1 cellular context compared by ENCODE assay signal in the genomic region with DNA sequence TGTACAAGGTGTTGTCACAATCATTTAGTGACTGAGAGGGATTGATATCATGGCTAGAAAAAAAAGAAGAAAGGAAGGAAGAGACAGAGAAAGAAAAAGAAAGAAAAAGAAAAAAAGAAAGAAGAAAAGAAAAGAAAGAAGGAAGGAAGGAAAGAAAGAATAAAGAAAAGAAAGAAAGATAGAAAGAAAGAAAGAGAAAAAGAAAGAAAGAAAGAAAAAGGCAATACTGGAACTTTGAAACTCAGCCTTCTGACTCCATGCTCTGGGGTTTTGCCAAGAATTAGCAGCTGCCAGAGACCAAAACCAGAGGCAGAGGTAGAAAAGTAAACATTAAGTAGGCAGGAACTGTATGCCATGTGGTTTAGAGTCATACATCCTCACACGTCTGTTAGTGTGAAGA.
TF ChIP-seq lines count a peak whose summit lies in the region.

No MANE protein-coding gene starts in this region.

TF ChIP-seq in K562, 482 proteins besides CTCF, POLR2A, EP300 and RAD21:
- TF ChIP-seq, protein P1, sequence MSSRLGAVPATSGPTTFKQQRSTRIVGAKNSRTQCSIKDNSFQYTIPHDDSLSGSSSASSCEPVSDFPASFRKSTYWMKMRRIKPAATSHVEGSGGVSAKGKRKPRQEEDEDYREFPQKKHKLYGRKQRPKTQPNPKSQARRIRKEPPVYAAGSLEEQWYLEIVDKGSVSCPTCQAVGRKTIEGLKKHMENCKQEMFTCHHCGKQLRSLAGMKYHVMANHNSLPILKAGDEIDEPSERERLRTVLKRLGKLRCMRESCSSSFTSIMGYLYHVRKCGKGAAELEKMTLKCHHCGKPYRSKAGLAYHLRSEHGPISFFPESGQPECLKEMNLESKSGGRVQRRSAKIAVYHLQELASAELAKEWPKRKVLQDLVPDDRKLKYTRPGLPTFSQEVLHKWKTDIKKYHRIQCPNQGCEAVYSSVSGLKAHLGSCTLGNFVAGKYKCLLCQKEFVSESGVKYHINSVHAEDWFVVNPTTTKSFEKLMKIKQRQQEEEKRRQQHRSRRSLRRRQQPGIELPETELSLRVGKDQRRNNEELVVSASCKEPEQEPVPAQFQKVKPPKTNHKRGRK (tag; IDR thresholded peaks at IDR 0.05), result peak; percentile 62
